In the genomic region with DNA sequence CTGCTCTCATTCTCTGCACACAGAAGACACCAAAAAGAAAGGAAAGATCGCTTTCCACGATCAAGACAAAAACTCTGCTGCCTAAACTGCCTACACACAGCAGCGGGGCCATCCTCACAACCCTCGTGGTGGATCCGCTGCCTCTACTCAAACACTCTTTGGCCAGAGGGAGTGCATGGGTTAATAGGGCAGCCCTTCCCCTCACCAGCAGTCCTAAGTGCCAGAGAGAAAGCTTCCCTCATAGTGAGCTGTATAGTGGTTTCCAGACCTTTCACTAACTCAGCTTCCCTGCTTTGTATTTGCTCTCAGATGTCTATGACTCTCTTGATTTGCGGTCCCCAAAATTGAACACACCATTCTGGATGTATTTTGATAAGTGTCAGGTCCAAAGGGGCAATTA, we compare ENCODE assay signal across 1 cellular context.
TF ChIP-seq lines count a peak whose summit lies in the region.

No MANE protein-coding gene starts in this region.

TF ChIP-seq in WTC11, 78 proteins besides CTCF, POLR2A, EP300 and RAD21 (continued from another document):
- TF ChIP-seq ZNF281 (CRISPR knock-in tag; IDR thresholded peaks at IDR 0.05) (no peak), IRF2 (CRISPR knock-in tag; IDR thresholded peaks at IDR 0.05; ENCODE audit: borderline replicate concordance, low read depth) (no peak)
